ENCODE assay signal across 1 cellular context in the genomic region with DNA sequence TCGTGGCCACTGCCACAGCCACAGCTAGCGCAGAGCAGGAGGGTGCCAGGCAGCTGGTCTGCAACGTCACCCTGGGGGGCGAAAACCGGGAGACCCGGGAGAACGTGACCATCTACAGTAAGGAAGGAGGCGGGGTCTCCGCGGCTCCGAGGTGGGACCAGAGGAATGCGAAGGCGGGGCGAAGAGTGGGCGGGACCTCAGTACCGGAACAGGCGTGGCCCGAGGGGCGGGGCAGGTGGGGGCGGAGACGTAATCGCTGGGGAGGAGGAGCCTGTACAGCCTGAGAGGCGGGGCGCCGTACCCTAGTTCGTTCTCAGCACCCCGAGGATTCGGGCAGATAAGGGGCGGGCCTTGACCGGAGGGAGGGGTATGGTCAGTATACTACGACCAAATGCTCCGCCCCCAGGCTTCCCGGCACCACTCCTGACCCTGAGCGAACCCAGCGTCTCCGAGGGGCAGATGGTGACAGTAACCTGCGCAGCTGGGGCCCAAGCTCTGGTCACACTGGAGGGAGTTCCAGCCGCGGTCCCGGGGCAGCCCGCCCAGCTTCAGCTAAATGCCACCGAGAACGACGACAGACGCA.
TF ChIP-seq lines count a peak whose summit lies in the region.

No MANE protein-coding gene starts in this region.

TF ChIP-seq in GM12878, 131 proteins besides CTCF, POLR2A, EP300 and RAD21:
- TF ChIP-seq, protein P1, sequence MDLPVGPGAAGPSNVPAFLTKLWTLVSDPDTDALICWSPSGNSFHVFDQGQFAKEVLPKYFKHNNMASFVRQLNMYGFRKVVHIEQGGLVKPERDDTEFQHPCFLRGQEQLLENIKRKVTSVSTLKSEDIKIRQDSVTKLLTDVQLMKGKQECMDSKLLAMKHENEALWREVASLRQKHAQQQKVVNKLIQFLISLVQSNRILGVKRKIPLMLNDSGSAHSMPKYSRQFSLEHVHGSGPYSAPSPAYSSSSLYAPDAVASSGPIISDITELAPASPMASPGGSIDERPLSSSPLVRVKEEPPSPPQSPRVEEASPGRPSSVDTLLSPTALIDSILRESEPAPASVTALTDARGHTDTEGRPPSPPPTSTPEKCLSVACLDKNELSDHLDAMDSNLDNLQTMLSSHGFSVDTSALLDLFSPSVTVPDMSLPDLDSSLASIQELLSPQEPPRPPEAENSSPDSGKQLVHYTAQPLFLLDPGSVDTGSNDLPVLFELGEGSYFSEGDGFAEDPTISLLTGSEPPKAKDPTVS (IDR thresholded peaks at IDR 0.05; ENCODE audit: low read depth, low read length) = no peak
- TF ChIP-seq SP1 (IDR thresholded peaks at IDR 0.05; ENCODE audit: low read depth, low read length) (peak; percentile 74), NBN (IDR thresholded peaks at IDR 0.05) (0 out of 2 replicates have a peak, but pooled peaks have one; percentile 41), SRF (IDR thresholded peaks at IDR 0.05; ENCODE audit: low read depth in 2 of 2, low read length in 2 of 2) (0 out of 4 replicates have a peak, but pooled peaks of 1 of the 2 experiments have one; percentile 8), EGR1 (IDR thresholded peaks at IDR 0.05; ENCODE audit: borderline replicate concordance in 1 of 2, low read depth in 2 of 2, low read length in 2 of 2) (0 out of 3 replicates have a peak, but pooled peaks of 1 of the 2 experiments have one; percentile 38), CEBPZ (IDR thresholded peaks at IDR 0.05; ENCODE audit: low read depth, low read length) (no peak), BHLHE40 (IDR thresholded peaks at IDR 0.05; ENCODE audit: borderline replicate concordance in 1 of 2, low read depth in 2 of 2, low read length in 1 of 2) (peak; percentile 7 to 71; a peak in 2 of 4 replicates), PAX8 (IDR thresholded peaks at IDR 0.05) (no peak), HDGF (IDR thresholded peaks at IDR 0.05) (peak; percentile 86)
